Comparison of ENCODE assay signal across 25 cellular contexts in the genomic region with DNA sequence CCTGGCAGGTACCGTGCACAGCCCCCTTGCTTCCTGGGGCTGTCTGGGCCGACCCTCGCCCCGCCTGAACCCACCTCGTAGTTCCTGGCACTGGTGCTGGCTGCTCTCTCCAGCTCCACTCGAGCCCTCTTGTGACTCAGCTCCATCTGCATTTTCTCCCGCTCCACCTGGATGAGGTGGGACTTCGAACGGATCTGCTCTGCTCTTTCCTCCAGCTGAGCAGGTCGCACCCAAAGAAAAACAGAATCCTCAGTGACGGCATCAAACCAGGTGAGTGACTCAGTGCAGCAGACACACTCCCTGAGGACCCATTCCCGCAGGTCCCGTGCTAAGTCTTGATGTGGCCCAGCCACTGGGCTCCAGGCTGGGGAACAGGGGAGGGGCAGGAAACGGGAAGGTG. TPM values are rescaled to one million over a fixed set of nuclear protein-coding genes. Genes with fewer than 3 reads are reported as not detected.
DNase-seq lines count a peak whose midpoint lies in the region; ATAC-seq and TF ChIP-seq lines count a peak whose summit lies in the region.
"Had no signal": no experiment of that assay in that cellular context is flagged by ENCODE, and none has a peak within 500 bp of the region (broad histone marks: within the 10 kb centered on the region; RNA-seq: fewer than 3 reads in every experiment).

No MANE protein-coding gene starts in this region.

- TF ChIP-seq POLR2A in HCT116 (IDR thresholded peaks at IDR 0.05; ENCODE audit: borderline replicate concordance, extremely low read depth, insufficient read depth, insufficient read length) (no peak), gastrocnemius medialis (IDR thresholded peaks at IDR 0.05) (no peak)

- H3K27ac ChIP-seq in HCT116 (ENCODE audit: low read depth, low read length) (no peak overlapping the region), PC-9 (no peak overlapping the region), foreskin keratinocyte (peak overlapping the region; percentile 90), gastrocnemius medialis (peak overlapping the region; percentile 49 to 82 (median 74))
- H3K27ac ChIP-seq: heart right ventricle, uterus, WERI-Rb-1 had no signal

- H3K4me1 Mint-ChIP-seq in naive thymus-derived CD8-positive, alpha-beta T cell, result peaks cover 11 to 36% (median 17%) of the 10 kb centered on the region in 4 donors

- in situ Hi-C loops in gastrocnemius medialis (cut with MboI; ENCODE audit: low sequenced_read_pairs in 4 of 4), result no loop called here

- no peak overlapping the region for H3K4me3 ChIP-seq in HCT116 (replicated peaks in 1 of 2; ENCODE audit: low read depth in 1 of 2, low read length in 2 of 2)
- no peak overlapping the region for H3K4me3 ChIP-seq in PC-9
- H3K4me3 ChIP-seq in gastrocnemius medialis, result no peak overlapping the region
- H3K4me3 ChIP-seq: heart right ventricle, spleen, uterus had no signal

- H2AFZ ChIP-seq in HCT116 (ENCODE audit: low read depth, low read length, poor library complexity, severe bottlenecking) (no peak overlapping the region), PC-9 (no peak overlapping the region)

- RAD21 ChIA-PET in HCT116 (lab: Charles Lee; ENCODE audit: low non-redundant PET in 1 of 2, low total read pairs in 2 of 2, uncharacterized antibody in 2 of 2, unreplicated experiment in 2 of 2), result no interaction called here

- H3F3A ChIP-seq in PC-9 (ENCODE audit: insufficient read depth, low read depth), result peaks cover 8% of the 10 kb centered on the region; the same call in 1 of the 2 replicates

- H3K27ac Mint-ChIP-seq in naive thymus-derived CD8-positive, alpha-beta T cell, result no peak overlapping the region
- H3K27ac Mint-ChIP-seq: activated CD4-positive, alpha-beta T cell treated with anti-CD3 and anti-CD28 coated beads, Interleukin-2, amount 10 ng/mL, durations not matched to agents 24 days and 14 days; natural killer cell treated with Interleukin-12 subunit alpha and Interleukin-12 subunit beta and Interleukin-15 and Interleukin-18, amount 100 ng/mL, for 72 hours had no signal

- H4K20me1 ChIP-seq in HCT116 (ENCODE audit: insufficient read depth), result no peaks in the 10 kb centered on the region
- H4K20me1 ChIP-seq in PC-9 (ENCODE audit: insufficient read depth), result peaks cover 2% of the 10 kb centered on the region

- H3K27me3 Mint-ChIP-seq in naive thymus-derived CD8-positive, alpha-beta T cell, result no peaks in the 10 kb centered on the region
- H3K27me3 Mint-ChIP-seq: activated CD4-positive, alpha-beta T cell treated with anti-CD3 and anti-CD28 coated beads, Interleukin-2, amount 10 ng/mL, durations not matched to agents 24 days and 14 days; natural killer cell treated with Interleukin-12 subunit alpha and Interleukin-12 subunit beta and Interleukin-15 and Interleukin-18, amount 100 ng/mL, for 72 hours had no signal

- BruUV-seq in HCT116 (replicated peaks; lab: Mats Ljungman, UMichigan) (no TSS peak), PC-9 (replicated peaks; lab: Mats Ljungman, UMichigan) (no TSS peak)

- H3K4me3 Mint-ChIP-seq in naive thymus-derived CD8-positive, alpha-beta T cell, result peak overlapping the region in 1 of 10 donors; percentile 57
- H3K4me3 Mint-ChIP-seq: activated CD4-positive, alpha-beta T cell treated with anti-CD3 and anti-CD28 coated beads, Interleukin-2, amount 10 ng/mL, durations not matched to agents 24 days and 14 days; activated T-cell treated with anti-CD3 and anti-CD28 coated beads, Interleukin-2, amount 50 U/mL, for 4 hours; natural killer cell treated with Interleukin-12 subunit alpha and Interleukin-12 subunit beta and Interleukin-15 and Interleukin-18, amount 100 ng/mL, for 72 hours had no signal

- H3K79me2 ChIP-seq in HCT116 (ENCODE audit: insufficient read depth, low read length) (peaks cover 62% of the 10 kb centered on the region), PC-9 (ENCODE audit: low read depth) (peaks cover 8% of the 10 kb centered on the region)

- H3K27me3 ChIP-seq in HCT116 (ENCODE audit: insufficient read depth, low read length) (no peaks in the 10 kb centered on the region), PC-9 (ENCODE audit: insufficient read depth, low read depth) (no peaks in the 10 kb centered on the region), foreskin keratinocyte (no peaks in the 10 kb centered on the region), gastrocnemius medialis (no peaks in the 10 kb centered on the region)
- H3K27me3 ChIP-seq: heart right ventricle, spleen, uterus had no signal

- CTCF ChIA-PET in HCT116 (lab: Charles Lee) (no interaction called here), PC-9 (lab: Charles Lee) (interaction anchor here (0.7 to 1.1 kb wide), 2 partner anchors 48 to 122 kb away, joined by 3 to 4 read pairs; no protein-coding TSS in a partner anchor)

- H3K36me3 ChIP-seq in HCT116 (ENCODE audit: control insufficient read depth in 1 of 2, insufficient read depth in 2 of 2, low read length in 2 of 2) (peaks cover 5 to 27% of the 10 kb centered on the region in 2 experiments; a peak in 3 of 4 replicates), PC-9 (ENCODE audit: low read depth) (peaks cover 25% of the 10 kb centered on the region), gastrocnemius medialis (peaks cover 0 to 38% of the 10 kb centered on the region in 2 donors)
- H3K36me3 ChIP-seq: uterus had no signal

- H3K36me3 Mint-ChIP-seq in naive thymus-derived CD8-positive, alpha-beta T cell, result peaks cover 3 to 57% (median 11%) of the 10 kb centered on the region in 3 donors
- H3K36me3 Mint-ChIP-seq: natural killer cell treated with Interleukin-12 subunit alpha and Interleukin-12 subunit beta and Interleukin-15 and Interleukin-18, amount 100 ng/mL, for 72 hours had no signal

- no peak for DNase-seq in HCT116 (ENCODE audit: low read depth, low spot score)
- peak; percentile 69 to 86 for DNase-seq in PC-9
- peak; percentile 92 to 93 for DNase-seq in foreskin keratinocyte
- DNase-seq in gastrocnemius medialis, result no peak
- DNase-seq in naive thymus-derived CD8-positive, alpha-beta T cell, result no peak
- no peak for DNase-seq in NK-92 treated with Interleukin-12 subunit alpha and Interleukin-12 subunit beta, amount 100 ng/mL, for 24 hours (lab: John Stamatoyannopoulos, UW)
- DNase-seq: activated CD4-positive, alpha-beta T cell treated with anti-CD3 and anti-CD28 coated beads, Interleukin-2, amount 10 ng/mL, durations not matched to agents 24 days and 14 days; activated T-cell treated with anti-CD3 and anti-CD28 coated beads, Interleukin-2, amount 50 U/mL, for 4 hours; C1 segment of cervical spinal cord; COR-L47; heart right ventricle; Karpas-422; left colon; NCI-H446 treated with DMSO at 0.1 percent for 48 hours; NCI-H82; retina; SHP77; spleen; stimulated activated CD4-positive, alpha-beta T cell treated with anti-CD3 and anti-CD28 coated beads, Interleukin-4, amount 100 ng/mL, for 1 hour; substantia nigra; T-helper 9 cell; uterus; WERI-Rb-1 had no signal

- no peaks in the 10 kb centered on the region for H3K9me3 ChIP-seq in HCT116 (ENCODE audit: control insufficient read depth in 1 of 2, insufficient read depth in 1 of 2, low read depth in 1 of 2, low read length in 2 of 2)
- no peaks in the 10 kb centered on the region for H3K9me3 ChIP-seq in PC-9 (ENCODE audit: insufficient read depth, low read depth)
- H3K9me3 ChIP-seq in gastrocnemius medialis, result no peaks in the 10 kb centered on the region
- H3K9me3 ChIP-seq: heart right ventricle, spleen, uterus had no signal

- no peaks in the 10 kb centered on the region for H3K9me3 Mint-ChIP-seq in naive thymus-derived CD8-positive, alpha-beta T cell
- H3K9me3 Mint-ChIP-seq: activated CD4-positive, alpha-beta T cell treated with anti-CD3 and anti-CD28 coated beads, Interleukin-2, amount 10 ng/mL, durations not matched to agents 24 days and 14 days; activated T-cell treated with anti-CD3 and anti-CD28 coated beads, Interleukin-2, amount 50 U/mL, for 4 hours; natural killer cell treated with Interleukin-12 subunit alpha and Interleukin-12 subunit beta and Interleukin-15 and Interleukin-18, amount 100 ng/mL, for 72 hours had no signal

- no peak for TF ChIP-seq RAD21 in HCT116 (IDR thresholded peaks at IDR 0.05; ENCODE audit: low read depth)

- no peak for TF ChIP-seq CTCF in HCT116 (IDR thresholded peaks at IDR 0.05 in 2 of 3, conservative IDR thresholded peaks at IDR 0.05 in 1 of 3; ENCODE audit: borderline replicate concordance in 1 of 3, insufficient read depth in 1 of 3, low read depth in 2 of 3, low read length in 2 of 3)
- TF ChIP-seq CTCF in PC-9 (conservative IDR thresholded peaks at IDR 0.05), result no peak
- no peak for TF ChIP-seq CTCF in foreskin keratinocyte (conservative IDR thresholded peaks at IDR 0.05)
- TF ChIP-seq CTCF in gastrocnemius medialis (IDR thresholded peaks at IDR 0.05 in 4 of 5, conservative IDR thresholded peaks at IDR 0.05 in 1 of 5), result no peak

- no peaks in the 10 kb centered on the region for H3K9me2 ChIP-seq in HCT116 (ENCODE audit: insufficient read depth)
- no peaks in the 10 kb centered on the region for H3K9me2 ChIP-seq in PC-9 (ENCODE audit: insufficient read depth)

- H3K9ac ChIP-seq in HCT116 (ENCODE audit: low read length), result no peak overlapping the region

- POLR2A ChIA-PET in HCT116 (lab: Charles Lee) (no interaction called here), PC-9 (lab: Charles Lee; ENCODE audit: unreplicated experiment) (interaction anchor here (0.7 kb wide), 2 partner anchors 30 to 727 kb away, joined by 3 to 5 read pairs; no protein-coding TSS in a partner anchor)
- POLR2A ChIA-PET in naive thymus-derived CD8-positive, alpha-beta T cell (lab: Charles Lee), result no interaction called here

- H3K4me2 ChIP-seq in HCT116 (ENCODE audit: low read length) (peak overlapping the region; percentile 35), PC-9 (no peak overlapping the region)

- ATAC-seq in HCT116 (peak; percentile 30; the same call in 1 of the 2 replicates), foreskin keratinocyte (peak; percentile 90), gastrocnemius medialis (peak; percentile 20 to 42), HG03097 (IDR thresholded peaks at IDR 0.05; ENCODE audit: low FRiP score, unreplicated experiment) (no peak)
- ATAC-seq in naive thymus-derived CD8-positive, alpha-beta T cell, result no peak
- ATAC-seq: activated T-cell treated with anti-CD3 and anti-CD28 coated beads, Interleukin-2, amount 50 U/mL, for 4 hours; left colon; natural killer cell treated with Interleukin-12 subunit alpha and Interleukin-12 subunit beta and Interleukin-15 and Interleukin-18, amount 100 ng/mL, for 72 hours had no signal

- H3K4me1 ChIP-seq in HCT116 (ENCODE audit: control insufficient read depth in 1 of 2, insufficient read depth in 2 of 2, low read length in 2 of 2), result peaks cover 0 to 17% of the 10 kb centered on the region in 2 experiments; a peak in 2 of 4 replicates
- no peaks in the 10 kb centered on the region for H3K4me1 ChIP-seq in PC-9 (replicated peaks; ENCODE audit: insufficient read depth)
- H3K4me1 ChIP-seq in foreskin keratinocyte, result peaks cover 8% of the 10 kb centered on the region
- peaks cover 14 to 20% of the 10 kb centered on the region in 2 donors for H3K4me1 ChIP-seq in gastrocnemius medialis
- H3K4me1 ChIP-seq: uterus had no signal

- intact Hi-C loops in HCT116 (cut with micrococcal nuclease) (no loop called here), PC-9 (cut with micrococcal nuclease; ENCODE audit: unreplicated experiment) (loop anchor here (1.0 to 10.0 kb wide), 3 partner anchors 17 to 299 kb away; a partner anchor contains a TSS), gastrocnemius medialis (cut with DNase I; ENCODE audit: low total_unique reads) (no loop called here)

RNA-seq across cellular contexts. Expression of a gene that starts 7.4 kb away (rescaled TPM):
- total RNA-seq in HCT116 (2021; ENCODE audit: unreplicated experiment) (38.5 TPM), PC-9 (2021) (50.8 and 68.7 TPM in 2 replicates), foreskin keratinocyte (52.4 and 61.9 TPM in 2 replicates), gastrocnemius medialis (10 to 100 TPM; 19.7 to 32.4 (median 22.7) TPM)
- polyA plus RNA-seq in HCT116 (2012), result 41.8 and 42.5 TPM in 2 replicates
- polyA plus RNA-seq in foreskin keratinocyte, result 43.9 and 56.4 TPM in 2 replicates
- total RNA-seq in naive thymus-derived CD8-positive, alpha-beta T cell, result 10 to 100 TPM; 84.5 to 95.9 TPM
- polyA plus RNA-seq in naive thymus-derived CD8-positive, alpha-beta T cell, result 100 to 1,000 TPM; 146 to 243 (median 190) TPM

RNA-seq across cellular contexts. Expression of a gene that starts 16.7 kb away (rescaled TPM):
- 34.7 TPM for total RNA-seq in HCT116 (2021; ENCODE audit: unreplicated experiment)
- 15.3 and 22.7 TPM in 2 replicates for polyA plus RNA-seq in HCT116 (2012)
- 36.8 and 40.9 TPM in 2 replicates for total RNA-seq in PC-9 (2021)
- 31.8 and 34.5 TPM in 2 replicates for total RNA-seq in foreskin keratinocyte
- 38.7 and 43.1 TPM in 2 replicates for polyA plus RNA-seq in foreskin keratinocyte
- 10 to 100 TPM; 14.1 to 41.7 (median 16.9) TPM for total RNA-seq in gastrocnemius medialis
- 10 to 100 TPM; 16.3 to 18.2 TPM for total RNA-seq in naive thymus-derived CD8-positive, alpha-beta T cell
- polyA plus RNA-seq in naive thymus-derived CD8-positive, alpha-beta T cell, result 10 to 100 TPM; 31.8 to 53.0 (median 42.5) TPM

RNA-seq across cellular contexts. Expression of a gene that starts 16.7 kb away (rescaled TPM):
- total RNA-seq in HCT116 (2021; ENCODE audit: unreplicated experiment) (47.4 TPM), PC-9 (2021) (63.9 and 73.3 TPM in 2 replicates), foreskin keratinocyte (71.6 and 80.1 TPM in 2 replicates), gastrocnemius medialis (10 to 100 TPM; 14.7 to 22.5 (median 18.1) TPM)
- 37.0 and 50.4 TPM in 2 replicates for polyA plus RNA-seq in HCT116 (2012)
- 118 TPM in 2 replicates for polyA plus RNA-seq in foreskin keratinocyte
- total RNA-seq in naive thymus-derived CD8-positive, alpha-beta T cell, result 10 to 100 TPM; 17.1 to 18.5 TPM
- polyA plus RNA-seq in naive thymus-derived CD8-positive, alpha-beta T cell, result 10 to 100 TPM; 52.0 to 62.3 (median 53.7) TPM

Comparison
In these comparisons a context has a peak if more than half of its experiments do, and no peak if none do; other contexts are left out.
1. ATAC-seq: peak in HCT116 (single experiment), foreskin keratinocyte (single experiment) and gastrocnemius medialis (2 of 2); none in HG03097 (single experiment) and naive thymus-derived CD8-positive, alpha-beta T cell (0 of 2).
2. DNase-seq: peak in PC-9 (2 of 2) and foreskin keratinocyte (2 of 2); none in HCT116 (single experiment), gastrocnemius medialis (0 of 2), naive thymus-derived CD8-positive, alpha-beta T cell (0 of 10) and NK-92 treated with Interleukin-12 subunit alpha and Interleukin-12 subunit beta, amount 100 ng/mL, for 24 hours (single experiment).
3. H3K27ac ChIP-seq: peak in foreskin keratinocyte (single experiment) and gastrocnemius medialis (4 of 4); none in HCT116 (single experiment) and PC-9 (single experiment).